8 cellular contexts compared by ENCODE assay signal in the genomic region with DNA sequence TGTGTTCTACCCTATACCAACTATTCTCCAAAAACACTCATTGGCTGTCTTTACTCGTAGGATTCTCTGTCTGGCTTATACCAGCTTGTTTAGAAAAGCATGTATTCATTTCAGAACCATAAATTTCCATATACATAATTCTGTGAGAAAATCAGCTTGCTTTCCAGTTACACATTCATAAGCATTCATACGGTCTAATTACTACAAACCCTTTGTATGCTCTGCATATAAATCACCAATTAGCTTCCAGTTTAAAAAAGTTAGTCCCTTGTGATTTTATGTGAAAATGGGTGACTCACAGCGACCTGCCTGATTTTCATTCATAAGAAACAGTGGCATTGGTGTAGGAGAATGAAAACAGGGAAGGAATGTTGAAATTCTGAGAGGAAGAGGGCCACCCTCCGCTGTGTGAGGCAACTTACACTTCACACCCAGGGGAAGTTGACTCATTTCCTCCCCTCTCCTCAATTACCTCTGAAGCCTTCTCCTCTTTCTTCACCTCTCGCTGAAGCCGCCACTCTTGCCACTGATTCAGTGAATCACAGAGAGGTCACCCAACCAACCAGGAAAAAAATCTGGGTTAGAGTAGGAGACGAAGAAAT.
DNase-seq lines count a peak whose midpoint lies in the region; ATAC-seq and TF ChIP-seq lines count a peak whose summit lies in the region.

No MANE protein-coding gene starts in this region.

- peaks cover 5 to 11% of the 10 kb centered on the region in 2 donors for H3K9me3 Mint-ChIP-seq in activated naive CD4-positive, alpha-beta T cell treated with anti-CD3 and anti-CD28 coated beads, Interleukin-2, amount 50 U/mL, for 72 hours
- peaks cover 6% of the 10 kb centered on the region for H3K9me3 Mint-ChIP-seq in activated naive CD4-positive, alpha-beta T cell treated with anti-CD3 and anti-CD28 coated beads, Interleukin-2, amount 10 ng/mL, durations not matched to agents 7 days and 5 days

- H3K9me3 ChIP-seq in gastroesophageal sphincter, result no peaks in the 10 kb centered on the region
- no peaks in the 10 kb centered on the region for H3K9me3 ChIP-seq in prostate gland
- H3K9me3 ChIP-seq in sigmoid colon, result no peaks in the 10 kb centered on the region

- WGBS in gastroesophageal sphincter (ENCODE audit: low coverage in 1 of 2), 2 donors, result 53 to 55% methylated on average over 7 of the region's 7 CpGs
- WGBS in prostate gland, result 52% methylated on average over 7 of the region's 7 CpGs
- WGBS in sigmoid colon, 2 donors, result 34 to 60% methylated on average over 7 of the region's 7 CpGs

- H3K4me1 ChIP-seq in gastroesophageal sphincter, result no peaks in the 10 kb centered on the region
- H3K4me1 ChIP-seq in prostate gland (replicated peaks), result no peaks in the 10 kb centered on the region
- no peaks in the 10 kb centered on the region for H3K4me1 ChIP-seq in sigmoid colon

- no peak for TF ChIP-seq CTCF in gastroesophageal sphincter (IDR thresholded peaks at IDR 0.05)
- no peak for TF ChIP-seq CTCF in GM20000 (IDR thresholded peaks at IDR 0.05; ENCODE audit: extremely low read depth, missing control alignments)
- no peak for TF ChIP-seq CTCF in prostate gland (IDR thresholded peaks at IDR 0.05)
- TF ChIP-seq CTCF in sigmoid colon (IDR thresholded peaks at IDR 0.05), result no peak

- no peaks in the 10 kb centered on the region for H3K36me3 ChIP-seq in gastroesophageal sphincter
- H3K36me3 ChIP-seq in prostate gland, result no peaks in the 10 kb centered on the region
- no peaks in the 10 kb centered on the region for H3K36me3 ChIP-seq in sigmoid colon

- TF ChIP-seq EP300 in gastroesophageal sphincter (IDR thresholded peaks at IDR 0.05), result no peak
- TF ChIP-seq EP300 in sigmoid colon (IDR thresholded peaks at IDR 0.05), result no peak

- no peak overlapping the region for H3K4me3 Mint-ChIP-seq in activated naive CD4-positive, alpha-beta T cell treated with anti-CD3 and anti-CD28 coated beads, Interleukin-2, amount 10 ng/mL, durations not matched to agents 7 days and 5 days

- peaks cover 17% of the 10 kb centered on the region for H3K4me1 Mint-ChIP-seq in activated naive CD4-positive, alpha-beta T cell treated with anti-CD3 and anti-CD28 coated beads, Interleukin-2, amount 10 ng/mL, durations not matched to agents 7 days and 5 days

- peaks cover 14% of the 10 kb centered on the region for H3K27me3 Mint-ChIP-seq in activated naive CD4-positive, alpha-beta T cell treated with anti-CD3 and anti-CD28 coated beads, Interleukin-2, amount 10 ng/mL, durations not matched to agents 7 days and 5 days

- DNase-seq in activated naive CD4-positive, alpha-beta T cell treated with anti-CD3 and anti-CD28 coated beads, Interleukin-2, amount 50 U/mL, for 72 hours (ENCODE audit: low spot score in 2 of 2), result no peak
- no peak for DNase-seq in activated naive CD4-positive, alpha-beta T cell treated with anti-CD3 and anti-CD28 coated beads, Interleukin-2, amount 10 ng/mL, durations not matched to agents 7 days and 5 days
- DNase-seq in SW 1271 (lab: John Stamatoyannopoulos, UW), result peak; percentile 77 to 87
- DNase-seq in stimulated activated CD4-positive, alpha-beta T cell treated with anti-CD3 and anti-CD28 coated beads, Interleukin-4, amount 100 ng/mL, for 24 hours, result peak; percentile 3
- no peak for DNase-seq in GM20000 (ENCODE audit: low spot score)
- no peak for DNase-seq in prostate gland (ENCODE audit: low spot score)
- no peak for DNase-seq in sigmoid colon

- H3K27ac ChIP-seq in gastroesophageal sphincter, result no peak overlapping the region
- no peak overlapping the region for H3K27ac ChIP-seq in prostate gland
- H3K27ac ChIP-seq in sigmoid colon, result no peak overlapping the region

- H3K4me3 ChIP-seq in gastroesophageal sphincter (no peak overlapping the region), prostate gland (no peak overlapping the region), sigmoid colon (no peak overlapping the region)

- H3K27me3 ChIP-seq in gastroesophageal sphincter (no peaks in the 10 kb centered on the region), prostate gland (replicated peaks; ENCODE audit: insufficient read depth) (no peaks in the 10 kb centered on the region), sigmoid colon (no peaks in the 10 kb centered on the region)

- TF ChIP-seq POLR2A in gastroesophageal sphincter (IDR thresholded peaks at IDR 0.05) (no peak), prostate gland (IDR thresholded peaks at IDR 0.05) (no peak), sigmoid colon (IDR thresholded peaks at IDR 0.05) (no peak)

- intact Hi-C loops in prostate gland (cut with DNase I), result no loop called here
- intact Hi-C loops in sigmoid colon (cut with DNase I), result no loop called here

- H3K27ac Mint-ChIP-seq in activated naive CD4-positive, alpha-beta T cell treated with anti-CD3 and anti-CD28 coated beads, Interleukin-2, amount 50 U/mL, for 72 hours, result no peak overlapping the region
- H3K27ac Mint-ChIP-seq in activated naive CD4-positive, alpha-beta T cell treated with anti-CD3 and anti-CD28 coated beads, Interleukin-2, amount 10 ng/mL, durations not matched to agents 7 days and 5 days, result no peak overlapping the region

- CTCF ChIA-PET in activated naive CD4-positive, alpha-beta T cell treated with anti-CD3 and anti-CD28 coated beads, Interleukin-2, amount 10 ng/mL, durations not matched to agents 7 days and 5 days (lab: Charles Lee), result no interaction called here

- peaks cover 0 to 5% of the 10 kb centered on the region in 2 donors for H3K36me3 Mint-ChIP-seq in activated naive CD4-positive, alpha-beta T cell treated with anti-CD3 and anti-CD28 coated beads, Interleukin-2, amount 50 U/mL, for 72 hours
- no peaks in the 10 kb centered on the region for H3K36me3 Mint-ChIP-seq in activated naive CD4-positive, alpha-beta T cell treated with anti-CD3 and anti-CD28 coated beads, Interleukin-2, amount 10 ng/mL, durations not matched to agents 7 days and 5 days

- peak; percentile 96 to 97 for ATAC-seq in activated naive CD4-positive, alpha-beta T cell treated with anti-CD3 and anti-CD28 coated beads, Interleukin-2, amount 50 U/mL, for 72 hours
- peak; percentile 63 for ATAC-seq in gastroesophageal sphincter

Comparison
In these comparisons a context has a peak if more than half of its experiments do, and no peak if none do; other contexts are left out.
1. DNase-seq: peak in SW 1271 (2 of 2) and stimulated activated CD4-positive, alpha-beta T cell treated with anti-CD3 and anti-CD28 coated beads, Interleukin-4, amount 100 ng/mL, for 24 hours (single experiment); none in activated naive CD4-positive, alpha-beta T cell treated with anti-CD3 and anti-CD28 coated beads, Interleukin-2, amount 50 U/mL, for 72 hours (0 of 2), activated naive CD4-positive, alpha-beta T cell treated with anti-CD3 and anti-CD28 coated beads, Interleukin-2, amount 10 ng/mL, durations not matched to agents 7 days and 5 days (single experiment), GM20000 (single experiment), prostate gland (single experiment) and sigmoid colon (single experiment).